In the genomic region with DNA sequence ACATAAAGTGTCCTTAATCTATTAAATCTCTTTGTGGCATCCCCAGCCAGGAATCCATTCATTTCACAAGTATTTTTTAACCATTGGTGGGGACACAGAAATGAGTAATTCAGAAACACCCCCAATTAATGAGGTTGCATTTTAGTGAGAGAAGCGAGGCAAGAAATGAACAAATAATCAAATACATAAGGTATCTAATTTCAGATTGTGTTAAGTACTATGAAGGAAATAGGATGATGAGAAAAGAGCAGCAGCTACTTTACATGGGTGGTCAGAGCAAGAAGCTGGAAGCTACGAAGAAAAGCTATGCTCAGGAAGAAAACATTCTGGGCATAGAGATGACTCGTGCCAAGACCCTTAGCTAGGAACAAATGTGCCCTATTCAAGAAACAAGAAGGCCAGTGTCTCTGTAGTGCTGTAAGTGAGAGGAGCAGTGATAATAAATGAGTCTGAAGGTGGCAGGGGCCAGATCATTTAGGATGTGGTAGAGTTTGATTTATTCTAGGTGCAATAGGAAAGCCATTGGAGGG, we compare ENCODE assay signal across 24 cellular contexts.
DNase-seq lines count a peak whose midpoint lies in the region; ATAC-seq, FAIRE-seq and TF ChIP-seq lines count a peak whose summit lies in the region.
"Had no signal": no experiment of that assay in that cellular context is flagged by ENCODE, and none has a peak within 500 bp of the region (broad histone marks: within the 10 kb centered on the region; RNA-seq: fewer than 3 reads in every experiment).

No MANE protein-coding gene starts in this region.

- WGBS in GM23248 (ENCODE audit: low coverage in 1 of 2, low lambda C conversion rate in 2 of 2, missing lambda C conversion rate in 2 of 2), 2 experiments: 61 to 68% methylated on average over 3 of the region's 3 CpGs
- WGBS in heart left ventricle, 4 donors: 76 to 80% (median 79%) methylated on average over 3 of the region's 3 CpGs

- no peak for ATAC-seq in heart left ventricle
- ATAC-seq: HepG2 had no signal

- H3K9me3 ChIP-seq in GM23248 (ENCODE audit: low read depth): no peaks in the 10 kb centered on the region
- no peaks in the 10 kb centered on the region for H3K9me3 ChIP-seq in SJSA1 (replicated peaks)
- H3K9me3 ChIP-seq in heart left ventricle: no peaks in the 10 kb centered on the region
- H3K9me3 ChIP-seq: BLaER1 had no signal

- H3K4me1 Mint-ChIP-seq in nephron progenitor cell: peaks cover 23% of the 10 kb centered on the region

- H3K4me2 ChIP-seq in GM23248 (ENCODE audit: unreplicated experiment): peak overlapping the region; percentile 67
- H3K4me2 ChIP-seq: BLaER1 had no signal

- H3K9me3 Mint-ChIP-seq in nephron progenitor cell: no peaks in the 10 kb centered on the region
- H3K9me3 Mint-ChIP-seq: CD4-positive, alpha-beta T cell; H9 had no signal

- in situ Hi-C loops in GM23248 (cut with MboI): no loop called here

- H3K27me3 ChIP-seq in ACC112 (ENCODE audit: insufficient read depth, low read length) (no peaks in the 10 kb centered on the region), GM23248 (replicated peaks; ENCODE audit: insufficient read depth) (no peaks in the 10 kb centered on the region), SJSA1 (replicated peaks) (no peaks in the 10 kb centered on the region), heart left ventricle (no peaks in the 10 kb centered on the region)
- H3K27me3 ChIP-seq: BLaER1 had no signal

- no peaks in the 10 kb centered on the region for H3K36me3 ChIP-seq in ACC112 (ENCODE audit: insufficient read depth, low read length)
- H3K36me3 ChIP-seq in GM23248 (ENCODE audit: low read depth): no peaks in the 10 kb centered on the region
- H3K36me3 ChIP-seq in SJSA1: no peaks in the 10 kb centered on the region
- H3K36me3 ChIP-seq in heart left ventricle: no peaks in the 10 kb centered on the region
- H3K36me3 ChIP-seq: BLaER1 had no signal

- no peak for DNase-seq in GM23248
- peak in 1 of 2 experiments; percentile 36 for DNase-seq in SJSA1 (ENCODE audit: low read depth in 1 of 2, low spot score in 2 of 2)
- DNase-seq in nephron progenitor cell: no peak
- no peak for DNase-seq in kidney tubule cell (ENCODE audit: low spot score)
- no peak for DNase-seq in T-helper 1 cell
- no peak for DNase-seq in GM12891 (ENCODE audit: insufficient read length, low spot score)
- DNase-seq in heart left ventricle: no peak
- DNase-seq: CD4-positive, alpha-beta T cell; COR-L47; DMS 273 treated with DMSO at 0.1 percent for 48 hours; DMS79 treated with DMSO at 0.1 percent for 48 hours; GDM1; H9; KBM-7; NCI-H1092 treated with DMSO at 0.1 percent for 48 hours; NCI-H1436 treated with DMSO at 0.1 percent for 48 hours; NCI-H1930; NCI-H2227 treated with DMSO at 0.1 percent for 48 hours; NCI-H510A treated with DMSO at 0.1 percent for 48 hours; NCI-H748 treated with DMSO at 0.1 percent for 48 hours; NK-92 treated with Interleukin-12 subunit alpha and Interleukin-12 subunit beta, amount 100 ng/mL, for 24 hours had no signal

- no peak for TF ChIP-seq CTCF in nephron progenitor cell (IDR thresholded peaks at IDR 0.05)
- TF ChIP-seq CTCF in heart left ventricle (IDR thresholded peaks at IDR 0.05): no peak

- peaks cover 34% of the 10 kb centered on the region for H3F3A ChIP-seq in GM23248 (ENCODE audit: insufficient read depth)

- H3K27ac Mint-ChIP-seq in nephron progenitor cell: peak overlapping the region; percentile 0
- H3K27ac Mint-ChIP-seq: CD4-positive, alpha-beta T cell; H9 had no signal

- no peak overlapping the region for H3K9ac ChIP-seq in GM23248
- H3K9ac ChIP-seq: BLaER1 had no signal

- H3K36me3 Mint-ChIP-seq in nephron progenitor cell (ENCODE audit: low read depth): no peaks in the 10 kb centered on the region

- no peaks in the 10 kb centered on the region for H3K79me2 ChIP-seq in ACC112 (ENCODE audit: control insufficient read depth, insufficient read depth, low read length, unreplicated experiment)
- H3K79me2 ChIP-seq in GM23248 (ENCODE audit: insufficient read depth): no peaks in the 10 kb centered on the region

- TF ChIP-seq POLR2A in GM12891 (IDR thresholded peaks at IDR 0.05; ENCODE audit: low read depth, low read length): no peak
- TF ChIP-seq POLR2A in heart left ventricle (IDR thresholded peaks at IDR 0.05): no peak

- peaks cover 3% of the 10 kb centered on the region for H3K27me3 Mint-ChIP-seq in nephron progenitor cell (ENCODE audit: low read depth, poor library complexity)

- H3K4me3 Mint-ChIP-seq in nephron progenitor cell: no peak overlapping the region
- H3K4me3 Mint-ChIP-seq: CD4-positive, alpha-beta T cell; H9 had no signal

- H3K4me1 ChIP-seq in ACC112 (ENCODE audit: control insufficient read depth, insufficient read depth, low read length, unreplicated experiment): peaks cover 23% of the 10 kb centered on the region
- peaks cover 47% of the 10 kb centered on the region for H3K4me1 ChIP-seq in GM23248 (ENCODE audit: insufficient read depth)
- peaks cover 39% of the 10 kb centered on the region for H3K4me1 ChIP-seq in SJSA1 (replicated peaks)
- H3K4me1 ChIP-seq in heart left ventricle: no peaks in the 10 kb centered on the region
- H3K4me1 ChIP-seq: BLaER1 had no signal

- H3K9me2 ChIP-seq in GM23248 (ENCODE audit: insufficient read depth): no peaks in the 10 kb centered on the region

- peak overlapping the region; percentile 38; the same call in 1 of the 2 replicates for H3K27ac ChIP-seq in ACC112 (ENCODE audit: low read depth, low read length)
- 0 out of 2 replicates have a peak overlapping the region, but pooled peaks have one; percentile 75 for H3K27ac ChIP-seq in GM23248
- peak overlapping the region; percentile 96 for H3K27ac ChIP-seq in SJSA1
- no peak overlapping the region for H3K27ac ChIP-seq in heart left ventricle
- H3K27ac ChIP-seq: BLaER1 had no signal

- H2AFZ ChIP-seq in ACC112 (ENCODE audit: low read length, unreplicated experiment) (no peak overlapping the region), GM23248 (0 out of 2 replicates have a peak overlapping the region, but pooled peaks have one; percentile 21)

- H4K20me1 ChIP-seq in GM23248 (ENCODE audit: insufficient read depth): no peaks in the 10 kb centered on the region
- H4K20me1 ChIP-seq: BLaER1 had no signal

- H3K4me3 ChIP-seq in ACC112 (ENCODE audit: low read depth, low read length) (no peak overlapping the region), GM23248 (no peak overlapping the region), SJSA1 (no peak overlapping the region), heart left ventricle (no peak overlapping the region)
- H3K4me3 ChIP-seq: BLaER1 had no signal

- FAIRE-seq in GM12891 (lab: Jason Lieb, UNC): no peak
- FAIRE-seq: HepG2 had no signal

- intact Hi-C loops in heart left ventricle (cut with DNase I): no loop called here

TF ChIP-seq in GM12891, 5 proteins besides CTCF, POLR2A, EP300 and RAD21:
- TF ChIP-seq TAF1 (IDR thresholded peaks at IDR 0.05; ENCODE audit: low read depth, low read length): no peak
- no peak for TF ChIP-seq SPI1 (IDR thresholded peaks at IDR 0.05; ENCODE audit: low read depth, low read length)
- TF ChIP-seq PAX5 (IDR thresholded peaks at IDR 0.05; ENCODE audit: insufficient read depth, low read length, severe bottlenecking): no peak
- no peak for TF ChIP-seq POLR2AphosphoS5 (IDR thresholded peaks at IDR 0.05; ENCODE audit: low read depth, low read length)
- TF ChIP-seq POU2F2 (IDR thresholded peaks at IDR 0.05; ENCODE audit: low read depth, low read length): no peak

Comparison
In these comparisons a context has a peak if more than half of its experiments do, and no peak if none do; other contexts are left out.
1. H3K27ac ChIP-seq: peak in ACC112 (single experiment), GM23248 (single experiment) and SJSA1 (single experiment); none in heart left ventricle (0 of 12).